Comparison of ENCODE assay signal across 7 cellular contexts in the genomic region with DNA sequence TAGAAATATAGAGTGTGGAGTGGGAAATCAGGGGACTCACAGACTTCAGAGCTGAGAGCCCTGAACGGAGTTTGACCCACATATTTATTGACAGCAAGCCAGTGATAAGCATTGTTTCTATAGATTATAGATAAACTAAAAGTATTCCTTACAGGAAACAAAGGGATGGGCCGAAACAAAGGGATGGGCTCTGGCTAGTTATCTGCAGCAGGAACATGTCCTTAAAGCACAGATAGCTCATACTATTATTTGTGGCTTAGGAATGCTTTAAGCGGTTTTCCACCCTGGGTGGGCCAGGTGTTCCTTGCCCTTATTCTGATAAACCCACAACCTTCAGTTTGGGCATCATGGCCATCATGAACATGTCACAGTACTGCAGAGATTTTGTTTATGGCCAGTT. TPM values are rescaled to one million over a fixed set of nuclear protein-coding genes. Genes with fewer than 3 reads are reported as not detected.
"Had no signal": no experiment of that assay in that cellular context is flagged by ENCODE, and none has a peak within 500 bp of the region (broad histone marks: within the 10 kb centered on the region; RNA-seq: fewer than 3 reads in every experiment).

No MANE protein-coding gene starts in this region.

RNA-seq across cellular contexts. Expression of gene B4GALNT2, which starts 38.1 kb away (rescaled TPM):
- total RNA-seq: GM23248, GM23338, H1, H4, H9, HFFc6 had no signal
- polyA plus RNA-seq: GM23248, GM23338, H1 had no signal

RNA-seq across cellular contexts. Expression of gene GNGT2, which starts 39.7 kb away (rescaled TPM):
- total RNA-seq: GM23248, H7, HFFc6 had no signal
- polyA plus RNA-seq: GM23248 had no signal

RNA-seq across cellular contexts. Expression of gene ABI3, which starts 39.8 kb away (rescaled TPM):
- total RNA-seq: GM23248, H4 had no signal
- polyA plus RNA-seq: GM23248 had no signal

RNA-seq across cellular contexts. Expression of gene PHOSPHO1, which starts 59.9 kb away (rescaled TPM):
- total RNA-seq: GM23248 had no signal
- polyA plus RNA-seq: GM23248 had no signal
